In genomic region chr7:127584648-127585043, GRCh38 we compare ENCODE assay signal across 9 cellular contexts. TPM values are rescaled to one million over a fixed set of nuclear protein-coding genes. Genes with fewer than 3 reads are reported as not detected.
DNase-seq lines count a peak whose midpoint lies in the region; ATAC-seq, FAIRE-seq and TF ChIP-seq lines count a peak whose summit lies in the region.
"Had no signal": no experiment of that assay in that cellular context is flagged by ENCODE, and none has a peak within 500 bp of the region (broad histone marks: within the 10 kb centered on the region; RNA-seq: fewer than 3 reads in every experiment).

No MANE protein-coding gene starts in this region.

- peaks cover 22% of the 10 kb centered on the region for H3K36me3 ChIP-seq in HUES6 (ENCODE audit: control insufficient read depth, insufficient read depth, low read length)
- peaks cover 9% of the 10 kb centered on the region for H3K36me3 ChIP-seq in bronchial epithelial cell (ENCODE audit: control insufficient read depth, insufficient read depth, low read length)
- peaks cover 29 to 30% of the 10 kb centered on the region in 2 donors for H3K36me3 ChIP-seq in mucosa of rectum (ENCODE audit: control insufficient read depth in 2 of 2, insufficient read depth in 2 of 2, low read length in 2 of 2)

- peaks cover 13% of the 10 kb centered on the region for H3K4me1 ChIP-seq in HUES6 (ENCODE audit: control insufficient read depth, insufficient read depth, low read length)
- H3K4me1 ChIP-seq in mucosa of rectum (ENCODE audit: control insufficient read depth in 2 of 2, insufficient read depth in 2 of 2, low read length in 2 of 2): peaks cover 27 to 41% of the 10 kb centered on the region in 2 donors

- H3K27ac ChIP-seq in 22Rv1: peak overlapping the region; percentile 88
- no peak overlapping the region for H3K27ac ChIP-seq in HUES6 (ENCODE audit: low read depth, low read length)
- H3K27ac ChIP-seq in mucosa of rectum (ENCODE audit: low read depth in 2 of 2, low read length in 2 of 2): peak overlapping the region; percentile 88

- peaks cover 22% of the 10 kb centered on the region for H3K27me3 ChIP-seq in HUES6 (ENCODE audit: control insufficient read depth, insufficient read depth, low read length)
- no peaks in the 10 kb centered on the region for H3K27me3 ChIP-seq in bronchial epithelial cell (ENCODE audit: control insufficient read depth, insufficient read depth, low read length)
- H3K27me3 ChIP-seq in mucosa of rectum (ENCODE audit: control insufficient read depth in 2 of 2, insufficient read depth in 2 of 2, low read length in 2 of 2): no peaks in the 10 kb centered on the region

- DNase-seq in bronchial epithelial cell (ENCODE audit: low read depth) (no peak), hepatic stellate cell (ENCODE audit: low spot score) (no peak), GM10266 (ENCODE audit: extremely low spot score) (no peak), epidermal melanocyte (ENCODE audit: insufficient read length, low spot score) (no peak)

- FAIRE-seq in bronchial epithelial cell (lab: Jason Lieb, UNC): no peak

- no peak for ATAC-seq in HG02840 (IDR thresholded peaks at IDR 0.05; ENCODE audit: low FRiP score, unreplicated experiment)

- H3K4me3 ChIP-seq in HUES6 (ENCODE audit: low read depth, low read length): peak overlapping the region; percentile 88
- peak overlapping the region; percentile 80 for H3K4me3 ChIP-seq in bronchial epithelial cell (ENCODE audit: low read depth, low read length)
- peak overlapping the region; percentile 83 to 89 for H3K4me3 ChIP-seq in mucosa of rectum (ENCODE audit: low read length in 2 of 2)

- TF ChIP-seq CTCF in 22Rv1 (IDR thresholded peaks at IDR 0.05): no peak
- no peak for TF ChIP-seq CTCF in bronchial epithelial cell (IDR thresholded peaks at IDR 0.05; ENCODE audit: insufficient read depth, low read length, severe bottlenecking)
- TF ChIP-seq CTCF in GM10266 (IDR thresholded peaks at IDR 0.05; ENCODE audit: control insufficient read depth, insufficient read depth, low read depth, missing control alignments): no peak

- H3K9ac ChIP-seq in HUES6 (ENCODE audit: low read length) (peak overlapping the region; percentile 80), mucosa of rectum (ENCODE audit: low read depth in 1 of 2, low read length in 2 of 2) (peak overlapping the region; percentile 87 to 93)

- H3K9me3 ChIP-seq in HUES6 (ENCODE audit: control insufficient read depth, insufficient read depth, low read depth, low read length) (no peaks in the 10 kb centered on the region), mucosa of rectum (ENCODE audit: control insufficient read depth in 2 of 2, low read length in 2 of 2) (no peaks in the 10 kb centered on the region)

RNA-seq across cellular contexts. Expression of gene GCC1, which starts 0.8 kb away (rescaled TPM):
- 69.0 and 72.8 TPM in 2 replicates for total RNA-seq in bronchial epithelial cell

RNA-seq across cellular contexts. Expression of gene ARF5, which starts 3.6 kb away (rescaled TPM):
- total RNA-seq in bronchial epithelial cell: 207 and 237 TPM in 2 replicates

RNA-seq across cellular contexts. Expression of gene FSCN3, which starts 8.9 kb away (rescaled TPM):
- 0.79 and 2.8 TPM in 2 replicates for total RNA-seq in bronchial epithelial cell

RNA-seq across cellular contexts. Expression of gene PAX4, which starts 33.3 kb away (rescaled TPM):
- not detected in 2 replicates for total RNA-seq in bronchial epithelial cell
- total RNA-seq: dermis microvascular lymphatic vessel endothelial cell had no signal
